ENCODE assay signal across 13 cellular contexts in the genomic region with DNA sequence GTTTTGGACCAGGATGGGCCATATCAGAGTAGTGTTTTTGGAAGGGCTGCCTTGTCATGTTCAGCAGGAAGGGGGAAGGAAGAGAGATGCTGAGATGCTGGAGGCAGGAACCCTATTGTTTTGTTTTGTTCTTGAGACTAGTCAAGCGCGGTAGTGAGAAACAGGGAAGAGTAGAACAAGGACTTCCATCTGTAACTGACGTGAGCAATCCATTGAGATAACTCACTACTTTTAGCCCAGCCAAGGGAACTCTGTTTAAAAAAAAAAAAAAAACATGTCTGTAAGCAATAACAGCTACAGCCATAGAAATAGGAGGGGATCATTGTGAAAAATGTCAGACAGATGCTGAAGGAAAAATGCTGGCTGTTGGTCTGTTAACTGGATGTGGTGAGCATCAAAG. TPM values are rescaled to one million over a fixed set of nuclear protein-coding genes. Genes with fewer than 3 reads are reported as not detected.
DNase-seq lines count a peak whose midpoint lies in the region; ATAC-seq, FAIRE-seq and TF ChIP-seq lines count a peak whose summit lies in the region.
"Had no signal": no experiment of that assay in that cellular context is flagged by ENCODE, and none has a peak within 500 bp of the region (broad histone marks: within the 10 kb centered on the region; RNA-seq: fewer than 3 reads in every experiment).

No MANE protein-coding gene starts in this region.

- TF ChIP-seq CTCF in Peyer's patch (IDR thresholded peaks at IDR 0.05) = no peak
- no peak for TF ChIP-seq CTCF in endothelial cell of umbilical vein (IDR thresholded peaks at IDR 0.05; ENCODE audit: extremely low read depth in 1 of 2, insufficient read depth in 1 of 2, low read depth in 1 of 2, low read length in 2 of 2)
- TF ChIP-seq CTCF in tibial artery (IDR thresholded peaks at IDR 0.05) = no peak
- TF ChIP-seq CTCF in pancreas (IDR thresholded peaks at IDR 0.05) = no peak

- CTCF ChIA-PET in endothelial cell of umbilical vein (lab: Charles Lee) = interaction anchor here (0.8 to 3.9 kb wide), 6 partner anchors 29 to 167 kb away, joined by 3 to 19 read pairs (median 4); no protein-coding TSS in a partner anchor

- ATAC-seq in pancreas = no peak
- ATAC-seq: esophagus mucosa had no signal

- no peak overlapping the region for H3K4me2 ChIP-seq in endothelial cell of umbilical vein (ENCODE audit: insufficient read depth, low read length)

- POLR2A ChIA-PET in endothelial cell of umbilical vein (lab: Charles Lee) = no interaction called here

- H3K36me3 ChIP-seq in Peyer's patch (peaks cover 0 to 36% (median 0%) of the 10 kb centered on the region in 3 donors), endothelial cell of umbilical vein (ENCODE audit: control insufficient read depth in 2 of 2, extremely low read depth in 1 of 2, insufficient read depth in 2 of 2, low read length in 2 of 2) (peaks cover 24 to 34% of the 10 kb centered on the region in 2 experiments), muscle layer of colon (ENCODE audit: insufficient read depth, low read length) (peaks cover 44% of the 10 kb centered on the region), tibial artery (peaks cover 62 to 68% (median 65%) of the 10 kb centered on the region in 3 donors), pancreas (peaks cover 0 to 11% (median 0%) of the 10 kb centered on the region in 3 donors)
- H3K36me3 ChIP-seq: ovary had no signal

- no peaks in the 10 kb centered on the region for H3K9me1 ChIP-seq in endothelial cell of umbilical vein (replicated peaks; ENCODE audit: control insufficient read depth, extremely low read depth, insufficient read depth, low read length)

- H3K9ac ChIP-seq in endothelial cell of umbilical vein (replicated peaks; ENCODE audit: extremely low read depth, insufficient read depth, low read length) (no peak overlapping the region), muscle layer of colon (ENCODE audit: low read length) (peak overlapping the region; percentile 3)

- WGBS in pancreas, 2 donors = 79 to 92% methylated on average over 3 of the region's 3 CpGs

- intact Hi-C loops in endothelial cell of umbilical vein (cut with micrococcal nuclease) = loop anchor here (2.0 to 5.0 kb wide), 2 partner anchors 17 to 43 kb away; no protein-coding TSS in a partner anchor
- intact Hi-C loops in tibial artery (cut with DNase I; ENCODE audit: low total_unique reads) = loop anchor here (5.0 kb wide), 1 partner anchor 37 kb away; no protein-coding TSS in a partner anchor
- intact Hi-C loops in pancreas (cut with DNase I) = no loop called here

- H3K9me3 ChIP-seq in Peyer's patch (no peaks in the 10 kb centered on the region), endothelial cell of umbilical vein (replicated peaks; ENCODE audit: control insufficient read depth, insufficient read depth, low read length) (no peaks in the 10 kb centered on the region), muscle layer of colon (ENCODE audit: low read length) (no peaks in the 10 kb centered on the region), tibial artery (no peaks in the 10 kb centered on the region), pancreas (no peaks in the 10 kb centered on the region)
- H3K9me3 ChIP-seq: ovary had no signal

- H3K27ac ChIP-seq in Peyer's patch (peak overlapping the region in 3 of 4 donors; percentile 80 to 94 (median 85)), endothelial cell of umbilical vein (ENCODE audit: insufficient read depth, low read depth, low read length) (peak overlapping the region; percentile 27), muscle layer of colon (ENCODE audit: low read depth, low read length) (peak overlapping the region; percentile 99), tibial artery (peak overlapping the region; percentile 30 to 40), pancreas (peak overlapping the region in 1 of 4 donors; percentile 40)
- H3K27ac ChIP-seq: ovary, SK-N-MC had no signal

- no peak for TF ChIP-seq POLR2A in Peyer's patch (IDR thresholded peaks at IDR 0.05)
- TF ChIP-seq POLR2A in endothelial cell of umbilical vein (IDR thresholded peaks at IDR 0.05; ENCODE audit: low read depth, low read length) = no peak

- H3K79me2 ChIP-seq in endothelial cell of umbilical vein (ENCODE audit: control insufficient read depth, insufficient read depth, low read length) = peaks cover 40% of the 10 kb centered on the region

- H3K27me3 ChIP-seq in Peyer's patch (no peaks in the 10 kb centered on the region), endothelial cell of umbilical vein (ENCODE audit: control insufficient read depth in 2 of 2, insufficient read depth in 2 of 2, low read length in 2 of 2) (no peaks in the 10 kb centered on the region), muscle layer of colon (ENCODE audit: control insufficient read depth in 1 of 2, insufficient read depth in 2 of 2, low read length in 2 of 2) (no peaks in the 10 kb centered on the region), tibial artery (no peaks in the 10 kb centered on the region), pancreas (no peaks in the 10 kb centered on the region)
- H3K27me3 ChIP-seq: ovary had no signal

- BruUV-seq in endothelial cell of umbilical vein (replicated peaks; lab: Mats Ljungman, UMichigan) = no TSS peak

- H3K4me1 ChIP-seq in Peyer's patch = peaks cover 4 to 69% (median 22%) of the 10 kb centered on the region in 4 donors
- H3K4me1 ChIP-seq in endothelial cell of umbilical vein (ENCODE audit: control insufficient read depth, extremely low read depth, insufficient read depth, low read length) = peaks cover 55% of the 10 kb centered on the region
- H3K4me1 ChIP-seq in muscle layer of colon (ENCODE audit: insufficient read depth, low read length) = peaks cover 73% of the 10 kb centered on the region
- peaks cover 0 to 60% (median 43%) of the 10 kb centered on the region in 4 donors for H3K4me1 ChIP-seq in tibial artery
- peaks cover 12 to 42% (median 21%) of the 10 kb centered on the region in 3 donors for H3K4me1 ChIP-seq in pancreas

- dilution Hi-C loops in endothelial cell of umbilical vein (cut with MboI; ENCODE audit: extremely low pct_ligation_motif_present, low sequenced_read_pairs) = no loop called here

- H3K4me3 ChIP-seq in Peyer's patch (no peak overlapping the region), endothelial cell of umbilical vein (replicated peaks in 1 of 3; ENCODE audit: insufficient read depth in 1 of 3, low read depth in 1 of 3, low read length in 3 of 3) (no peak overlapping the region), muscle layer of colon (ENCODE audit: low read depth in 1 of 2, low read length in 2 of 2) (no peak overlapping the region), tibial artery (no peak overlapping the region), pancreas (no peak overlapping the region)
- H3K4me3 ChIP-seq: ovary, SK-N-MC had no signal

- FAIRE-seq in endothelial cell of umbilical vein (lab: Jason Lieb, UNC) (peak; percentile 58), pancreas (lab: Jason Lieb, UNC) (no peak)

- H2AFZ ChIP-seq in endothelial cell of umbilical vein (ENCODE audit: low read depth, low read length) = no peak overlapping the region

- DNase-seq in Peyer's patch = no peak
- no peak for DNase-seq in endothelial cell of umbilical vein (ENCODE audit: low read depth, low spot score)
- no peak for DNase-seq in tibial artery
- DNase-seq in SK-N-DZ (ENCODE audit: low spot score) = no peak
- no peak for DNase-seq in midbrain (lab: John Stamatoyannopoulos, UW)
- DNase-seq in pancreas = no peak
- DNase-seq: activated CD4-positive, CD25-positive, alpha-beta regulatory T cell; activated T-cell treated with anti-CD3 and anti-CD28 coated beads for 4 hours; NCI-H146; ovary had no signal

- no peaks in the 10 kb centered on the region for H4K20me1 ChIP-seq in endothelial cell of umbilical vein (replicated peaks; ENCODE audit: control insufficient read depth, extremely low read depth, insufficient read depth, low read length)

TF ChIP-seq in endothelial cell of umbilical vein, 7 proteins besides CTCF, POLR2A, EP300 and RAD21:
- TF ChIP-seq FOS (IDR thresholded peaks at IDR 0.05; ENCODE audit: borderline replicate concordance, insufficient read depth, low read length) (no peak), EZH2 (IDR thresholded peaks at IDR 0.05; ENCODE audit: borderline replicate concordance, low read depth, low read length, severe bottlenecking) (no peak), MYC (IDR thresholded peaks at IDR 0.05; ENCODE audit: low read depth, low read length) (no peak), GATA2 (IDR thresholded peaks at IDR 0.05; ENCODE audit: insufficient read depth, insufficient read length, low read depth, low read length) (no peak), POLR2AphosphoS5 (IDR thresholded peaks at IDR 0.05; ENCODE audit: insufficient read depth, low read depth, low read length) (no peak), JUN (IDR thresholded peaks at IDR 0.05; ENCODE audit: borderline replicate concordance, insufficient read depth, insufficient read length, low read depth) (no peak)
- TF ChIP-seq, protein P1, sequence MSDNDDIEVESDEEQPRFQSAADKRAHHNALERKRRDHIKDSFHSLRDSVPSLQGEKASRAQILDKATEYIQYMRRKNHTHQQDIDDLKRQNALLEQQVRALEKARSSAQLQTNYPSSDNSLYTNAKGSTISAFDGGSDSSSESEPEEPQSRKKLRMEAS (IDR thresholded peaks at IDR 0.05; ENCODE audit: insufficient read depth, insufficient read length) = no peak

RNA-seq across cellular contexts. Expression of gene CD9, which starts 34.0 kb away (rescaled TPM):
- 100 to 1,000 TPM in 3 of 4 donors, 10 to 100 TPM in 1; 31.4 to 176 (median 141) TPM for total RNA-seq in Peyer's patch
- 379 and 504 TPM in 2 replicates for total RNA-seq in endothelial cell of umbilical vein
- polyA plus RNA-seq in endothelial cell of umbilical vein = 943 and 1,225 TPM in 2 replicates
- polyA plus RNA-seq in endothelial cell of umbilical vein (2011; cell fraction: cytosol; rRNA removed) = 972 and 1,213 TPM in 2 replicates
- 481 and 655 TPM in 2 replicates for polyA plus RNA-seq in endothelial cell of umbilical vein (2011; cell fraction: nucleus; rRNA removed)
- 1,387 and 1,527 TPM in 2 replicates for polyA plus RNA-seq in endothelial cell of umbilical vein (2012)
- polyA minus RNA-seq in endothelial cell of umbilical vein = 848 and 909 TPM in 2 replicates
- polyA minus RNA-seq in endothelial cell of umbilical vein (2011; cell fraction: cytosol; rRNA and poly(A)+ RNA removed) = 79.2 TPM
- polyA minus RNA-seq in endothelial cell of umbilical vein (2011; cell fraction: nucleus; rRNA and poly(A)+ RNA removed) = 148 and 194 TPM in 2 replicates
- 108 and 135 TPM in 2 replicates for polyA plus RNA-seq in SK-N-DZ (2014; cell fraction: cytosol; rRNA removed)
- polyA plus RNA-seq in SK-N-DZ (2014; cell fraction: nucleus; rRNA removed) = 46.5 and 66.6 TPM in 2 replicates
- total RNA-seq in pancreas = 100 to 1,000 TPM in 1 of 6 donors, 10 to 100 TPM in 5; 28.6 to 108 (median 33.8) TPM
- polyA plus RNA-seq in pancreas = 10 to 100 TPM; 25.1 to 85.6 TPM

Comparison
In these comparisons a context has a peak if more than half of its experiments do, and no peak if none do; other contexts are left out.
1. intact Hi-C loops: an anchor here in endothelial cell of umbilical vein (2.0 to 5.0 kb wide) and tibial artery (5.0 kb wide); none called in pancreas.